In the genomic region with DNA sequence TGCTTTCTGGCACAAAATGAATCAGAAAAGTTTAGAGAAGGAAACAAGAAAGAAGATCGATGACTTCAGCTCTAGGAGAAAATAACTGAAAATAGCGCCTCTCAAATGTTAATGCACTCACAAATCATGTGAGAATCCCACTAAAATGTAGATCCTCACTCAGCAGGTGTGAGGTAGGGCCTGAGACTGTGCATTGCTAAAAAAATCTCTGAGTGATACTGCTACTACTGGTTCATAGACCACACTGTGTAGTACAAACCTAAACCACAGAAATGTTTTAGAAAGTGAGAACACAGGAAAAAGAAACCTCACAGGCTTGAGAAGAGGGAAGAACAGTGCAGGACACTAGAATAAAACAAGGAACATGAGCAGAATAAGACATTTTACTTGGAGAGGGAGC, we compare ENCODE assay signal across 20 cellular contexts. TPM values are rescaled to one million over a fixed set of nuclear protein-coding genes. Genes with fewer than 3 reads are reported as not detected.
DNase-seq lines count a peak whose midpoint lies in the region; ATAC-seq and TF ChIP-seq lines count a peak whose summit lies in the region.
"Had no signal": no experiment of that assay in that cellular context is flagged by ENCODE, and none has a peak within 500 bp of the region (broad histone marks: within the 10 kb centered on the region; RNA-seq: fewer than 3 reads in every experiment).

No MANE protein-coding gene starts in this region.

- no peaks in the 10 kb centered on the region for H3K9me3 Mint-ChIP-seq in mesothelial cell of epicardium
- H3K9me3 Mint-ChIP-seq: activated B cell treated with CpG ODN at 0.5 μM for 24 hours; effector memory CD8-positive, alpha-beta T cell; neural progenitor cell had no signal

- H3K4me1 ChIP-seq in psoas muscle: no peaks in the 10 kb centered on the region
- H3K4me1 ChIP-seq: breast epithelium, Peyer's patch, sigmoid colon had no signal

- intact Hi-C loops in psoas muscle (cut with DNase I): no loop called here

- no peaks in the 10 kb centered on the region for H3K9me3 ChIP-seq in psoas muscle
- H3K9me3 ChIP-seq: breast epithelium, Peyer's patch, sigmoid colon had no signal

- H3K27me3 Mint-ChIP-seq in mesothelial cell of epicardium (ENCODE audit: low read depth): peaks cover 9% of the 10 kb centered on the region
- H3K27me3 Mint-ChIP-seq: effector memory CD8-positive, alpha-beta T cell had no signal

- ATAC-seq in GM19328 (IDR thresholded peaks at IDR 0.05; ENCODE audit: unreplicated experiment): peak; percentile 85
- peak; percentile 68 for ATAC-seq in GM21737 (IDR thresholded peaks at IDR 0.05; ENCODE audit: unreplicated experiment)
- peak; percentile 94 for ATAC-seq in HG03103 (IDR thresholded peaks at IDR 0.05; ENCODE audit: low read depth, unreplicated experiment)
- ATAC-seq in psoas muscle: no peak
- ATAC-seq: effector memory CD8-positive, alpha-beta T cell had no signal

- no peaks in the 10 kb centered on the region for H3K4me1 Mint-ChIP-seq in mesothelial cell of epicardium
- H3K4me1 Mint-ChIP-seq: activated B cell treated with CpG ODN at 0.5 μM for 24 hours had no signal

- no peaks in the 10 kb centered on the region for H3K36me3 ChIP-seq in psoas muscle (ENCODE audit: insufficient read depth in 1 of 2, low read depth in 1 of 2)
- H3K36me3 ChIP-seq: breast epithelium, neural progenitor cell, Peyer's patch, sigmoid colon had no signal

- no peak overlapping the region for H3K4me3 Mint-ChIP-seq in mesothelial cell of epicardium
- H3K4me3 Mint-ChIP-seq: activated B cell treated with CpG ODN at 0.5 μM for 24 hours; effector memory CD8-positive, alpha-beta T cell; neural progenitor cell had no signal

- H3K36me3 Mint-ChIP-seq in mesothelial cell of epicardium: no peaks in the 10 kb centered on the region
- H3K36me3 Mint-ChIP-seq: neural progenitor cell had no signal

- no peak for DNase-seq in mesothelial cell of epicardium (ENCODE audit: low spot score in 2 of 2, unreplicated experiment in 2 of 2)
- DNase-seq in psoas muscle: no peak
- DNase-seq in dedifferentiated amniotic fluid mesenchymal stem cell (ENCODE audit: extremely low spot score): no peak
- DNase-seq in NCI-H2107 treated with DMSO at 0.1 percent for 48 hours (lab: John Stamatoyannopoulos, UW; ENCODE audit: unreplicated experiment): no peak
- DNase-seq: activated B cell treated with CpG ODN at 0.5 μM for 24 hours; activated naive CD4-positive, alpha-beta T cell treated with anti-CD3 and anti-CD28 coated beads, Interleukin-2, amount 50 U/mL, for 16 hours; effector memory CD8-positive, alpha-beta T cell; Kasumi-1; mammary epithelial cell; NCI-H1694 treated with DMSO at 0.1 percent for 48 hours; NCI-H526; Peyer's patch; sigmoid colon; stimulated activated naive CD4-positive, alpha-beta T cell had no signal

- H3K4me3 ChIP-seq in psoas muscle: no peak overlapping the region
- H3K4me3 ChIP-seq: breast epithelium, neural progenitor cell, Peyer's patch, sigmoid colon had no signal

- no peaks in the 10 kb centered on the region for H3K27me3 ChIP-seq in psoas muscle (ENCODE audit: insufficient read depth in 3 of 3, low read length in 2 of 3)
- H3K27me3 ChIP-seq: breast epithelium, neural progenitor cell, Peyer's patch, sigmoid colon had no signal

- TF ChIP-seq CTCF in mesothelial cell of epicardium (IDR thresholded peaks at IDR 0.05; ENCODE audit: unreplicated experiment) (no peak), psoas muscle (IDR thresholded peaks at IDR 0.05) (no peak)

- WGBS in psoas muscle, 3 donors: 86 to 88% (median 86%) methylated on average over 2 of the region's 2 CpGs

- H3K27ac ChIP-seq in psoas muscle: no peak overlapping the region
- H3K27ac ChIP-seq: breast epithelium, neural progenitor cell, Peyer's patch, sigmoid colon had no signal

- no peak overlapping the region for H3K27ac Mint-ChIP-seq in mesothelial cell of epicardium
- H3K27ac Mint-ChIP-seq: activated B cell treated with CpG ODN at 0.5 μM for 24 hours; effector memory CD8-positive, alpha-beta T cell; neural progenitor cell had no signal

RNA-seq across cellular contexts. Expression of gene OR8D4, which starts 2.0 kb away (rescaled TPM):
- total RNA-seq in mesothelial cell of epicardium (0.07 to 0.20 TPM (median 0.11 TPM) in 3 replicates), psoas muscle (not detected)
- polyA plus RNA-seq in psoas muscle: not detected
- total RNA-seq: activated B cell treated with CpG ODN at 0.5 μM for 24 hours, breast epithelium, H4, Peyer's patch, sigmoid colon had no signal
- polyA plus RNA-seq: mammary epithelial cell had no signal

RNA-seq across cellular contexts. Expression of gene TMEM225, which starts 18.5 kb away (rescaled TPM):
- not detected in 3 replicates for total RNA-seq in mesothelial cell of epicardium
- not detected for total RNA-seq in psoas muscle
- polyA plus RNA-seq in psoas muscle: not detected
- total RNA-seq: activated B cell treated with CpG ODN at 0.5 μM for 24 hours, breast epithelium, H4, mammary epithelial cell, Peyer's patch, sigmoid colon had no signal
- polyA plus RNA-seq: mammary epithelial cell, sigmoid colon had no signal

RNA-seq across cellular contexts. Expression of gene OR4D5, which starts 35.5 kb away (rescaled TPM):
- total RNA-seq in mesothelial cell of epicardium (not detected in 3 replicates), psoas muscle (not detected)
- not detected for polyA plus RNA-seq in psoas muscle
- total RNA-seq: activated B cell treated with CpG ODN at 0.5 μM for 24 hours, breast epithelium, H4, Peyer's patch, sigmoid colon had no signal
- polyA plus RNA-seq: mammary epithelial cell, sigmoid colon had no signal

RNA-seq across cellular contexts. Expression of gene OR6T1, which starts 39.7 kb away (rescaled TPM):
- total RNA-seq in mesothelial cell of epicardium (not detected in 3 replicates), psoas muscle (not detected)
- not detected for polyA plus RNA-seq in psoas muscle
- total RNA-seq: activated B cell treated with CpG ODN at 0.5 μM for 24 hours, breast epithelium, H4, mammary epithelial cell, Peyer's patch, sigmoid colon had no signal
- polyA plus RNA-seq: sigmoid colon had no signal

Comparison
In these comparisons a context has a peak if more than half of its experiments do, and no peak if none do; other contexts are left out.
1. ATAC-seq: peak in GM19328 (single experiment), GM21737 (single experiment) and HG03103 (single experiment); none in psoas muscle (0 of 4).